In genomic region chr16:86509759-86510464, GRCh38 we compare ENCODE assay signal across 8 cellular contexts. TPM values are rescaled to one million over a fixed set of nuclear protein-coding genes. Genes with fewer than 3 reads are reported as not detected.
DNase-seq lines count a peak whose midpoint lies in the region; ATAC-seq, FAIRE-seq and TF ChIP-seq lines count a peak whose summit lies in the region.

No MANE protein-coding gene starts in this region.

- no peaks in the 10 kb centered on the region for H3K9me3 ChIP-seq in PC-3 (ENCODE audit: low read length)
- no peaks in the 10 kb centered on the region for H3K9me3 ChIP-seq in pancreas

- no peaks in the 10 kb centered on the region for H4K20me1 ChIP-seq in PC-3 (ENCODE audit: low read length)

- H3K4me3 ChIP-seq in PC-3 (ENCODE audit: low read length): peak overlapping the region; percentile 65
- peak overlapping the region; percentile 69 for H3K4me3 ChIP-seq in fibroblast of the aortic adventitia (ENCODE audit: low read depth, low read length)
- H3K4me3 ChIP-seq in pancreas: peak overlapping the region; percentile 10 to 55 (median 38)

- H3K4me1 ChIP-seq in PC-3 (ENCODE audit: insufficient read depth, low read length): no peaks in the 10 kb centered on the region
- H3K4me1 ChIP-seq in pancreas: peaks cover 0 to 6% (median 3%) of the 10 kb centered on the region in 3 donors

- no peak overlapping the region for H3K9ac ChIP-seq in PC-3 (ENCODE audit: low read length)

- no peaks in the 10 kb centered on the region for H3K79me2 ChIP-seq in PC-3 (ENCODE audit: low read length)

- no peaks in the 10 kb centered on the region for H3K36me3 ChIP-seq in PC-3 (ENCODE audit: low read depth, low read length)
- H3K36me3 ChIP-seq in pancreas: no peaks in the 10 kb centered on the region

- peak overlapping the region; percentile 86 for H3K4me2 ChIP-seq in PC-3 (ENCODE audit: low read length)

- no peak for ATAC-seq in PC-3
- ATAC-seq in pancreas: peak in 3 of 4 donors; percentile 19 to 51 (median 45)
- ATAC-seq in GM21526 (IDR thresholded peaks at IDR 0.05; ENCODE audit: low FRiP score, unreplicated experiment): no peak
- ATAC-seq in HG03520 (IDR thresholded peaks at IDR 0.05; ENCODE audit: unreplicated experiment): no peak

- POLR2A ChIA-PET in PC-3 (lab: Charles Lee; ENCODE audit: unreplicated experiment): no interaction called here

- H3K27ac ChIP-seq in PC-3 (ENCODE audit: low read length): no peak overlapping the region
- peak overlapping the region in 3 of 4 donors; percentile 24 to 52 (median 39) for H3K27ac ChIP-seq in pancreas

- 1% methylated on average over 40 to 77 of the region's 84 CpGs for WGBS in pancreas, 2 donors

- H3K9me2 ChIP-seq in PC-3 (replicated peaks; ENCODE audit: low read length): no peaks in the 10 kb centered on the region

- peak; percentile 91 for DNase-seq in EL
- DNase-seq in PC-3: no peak
- peak; percentile 80 for DNase-seq in fibroblast of the aortic adventitia (ENCODE audit: low read depth)
- DNase-seq in pancreas: peak in 1 of 6 donors; percentile 61
- no peak for DNase-seq in GM19240 (ENCODE audit: insufficient read length, low spot score)
- DNase-seq in stimulated activated CD4-positive, alpha-beta T cell treated with anti-CD3 and anti-CD28 coated beads, Interleukin-4, amount 100 ng/mL, for 24 hours: no peak

- TF ChIP-seq CTCF in PC-3 (conservative IDR thresholded peaks at IDR 0.05; ENCODE audit: low read depth, low read length) (no peak), fibroblast of the aortic adventitia (IDR thresholded peaks at IDR 0.05; ENCODE audit: insufficient read depth, low read length) (peak; percentile 0), pancreas (IDR thresholded peaks at IDR 0.05) (no peak)

- intact Hi-C loops in PC-3 (cut with micrococcal nuclease): no loop called here
- intact Hi-C loops in pancreas (cut with DNase I): loop anchor here in 1 of 3 donors (10.0 kb wide), 1 partner anchor 445 kb away; no protein-coding TSS in a partner anchor

- H3K27me3 ChIP-seq in PC-3 (ENCODE audit: low read length) (peaks cover 70% of the 10 kb centered on the region), pancreas (peaks cover 0 to 54% (median 10%) of the 10 kb centered on the region in 4 donors)

- BruUV-seq in PC-3 (replicated peaks; lab: Mats Ljungman, UMichigan): no TSS peak

- H2AFZ ChIP-seq in PC-3 (ENCODE audit: low read length): peak overlapping the region; percentile 62

- CTCF ChIA-PET in PC-3 (lab: Charles Lee): interaction anchor here (0.6 kb wide), 1 partner anchor 10 kb away, joined by 3 read pairs; no protein-coding TSS in a partner anchor

- no peak for FAIRE-seq in pancreas (lab: Jason Lieb, UNC)

- no peaks in the 10 kb centered on the region for H3F3A ChIP-seq in PC-3 (ENCODE audit: low read length, unreplicated experiment)

RNA-seq across cellular contexts. Expression of gene FOXF1, which starts 0.4 kb away (rescaled TPM):
- total RNA-seq in PC-3 (2014; rRNA removed) (not detected in 2 replicates), fibroblast of the aortic adventitia (ENCODE audit: low replicate concordance) (1.6 and 3.0 TPM in 2 replicates), pancreas (under 1 TPM; 0.16 to 0.78 (median 0.42) TPM)
- 1 to 10 TPM in 1 of 2 donors, under 1 TPM in 1; 0.61 to 1.2 TPM for polyA plus RNA-seq in pancreas

RNA-seq across cellular contexts. Expression of gene MTHFSD, which starts 45.1 kb away (rescaled TPM):
- total RNA-seq in PC-3 (2014; rRNA removed) (11.9 and 17.1 TPM in 2 replicates), fibroblast of the aortic adventitia (ENCODE audit: low replicate concordance) (5.7 and 15.9 TPM in 2 replicates), pancreas (10 to 100 TPM in 2 of 6 donors, 1 to 10 TPM in 4; 7.3 to 14.7 (median 8.0) TPM)
- 10 to 100 TPM; 14.2 to 17.6 TPM for polyA plus RNA-seq in pancreas

RNA-seq across cellular contexts. Expression of gene FOXC2, which starts 56.7 kb away (rescaled TPM):
- total RNA-seq in PC-3 (2014; rRNA removed): not detected in 2 replicates
- 5.2 TPM in 1 of 2 replicates, not detected in the other for total RNA-seq in fibroblast of the aortic adventitia (ENCODE audit: low replicate concordance)
- under 1 TPM in 3 of 6 donors, not detected in 3; 0.06 to 0.17 (median 0.12) TPM for total RNA-seq in pancreas
- under 1 TPM; 0.19 to 0.23 TPM for polyA plus RNA-seq in pancreas

Comparison
In these comparisons a context has a peak if more than half of its experiments do, and no peak if none do; other contexts are left out.
1. DNase-seq: peak in EL (single experiment) and fibroblast of the aortic adventitia (single experiment); none in PC-3 (single experiment), GM19240 (single experiment) and stimulated activated CD4-positive, alpha-beta T cell treated with anti-CD3 and anti-CD28 coated beads, Interleukin-4, amount 100 ng/mL, for 24 hours (single experiment).
2. ATAC-seq: peak in pancreas (3 of 4); none in PC-3 (single experiment), GM21526 (single experiment) and HG03520 (single experiment).
3. Peak in every context shown above with its lines, with median percentiles within 50 percentile points of each other: H3K4me3 ChIP-seq.